ENCODE assay signal across 1 cellular context in genomic region chr12:59085680-59086079, GRCh38.
TF ChIP-seq lines count a peak whose summit lies in the region.

No MANE protein-coding gene starts in this region.

TF ChIP-seq in IMR-90, 13 proteins besides CTCF, POLR2A, EP300 and RAD21 (continued from another document):
- TF ChIP-seq RCOR1 (IDR thresholded peaks at IDR 0.05; ENCODE audit: insufficient replicate concordance, low read length): no peak
- TF ChIP-seq MAFK (IDR thresholded peaks at IDR 0.05; ENCODE audit: low read depth, low read length): no peak
- TF ChIP-seq ELK1 (IDR thresholded peaks at IDR 0.05; ENCODE audit: borderline replicate concordance, low read depth, low read length): no peak
- TF ChIP-seq BHLHE40 (IDR thresholded peaks at IDR 0.05; ENCODE audit: low read depth, low read length): no peak
- no peak for TF ChIP-seq RFX5 (IDR thresholded peaks at IDR 0.05; ENCODE audit: low read depth, low read length)
- no peak for TF ChIP-seq MXI1 (IDR thresholded peaks at IDR 0.05; ENCODE audit: borderline replicate concordance, low read depth, low read length)
- TF ChIP-seq, protein P1, sequence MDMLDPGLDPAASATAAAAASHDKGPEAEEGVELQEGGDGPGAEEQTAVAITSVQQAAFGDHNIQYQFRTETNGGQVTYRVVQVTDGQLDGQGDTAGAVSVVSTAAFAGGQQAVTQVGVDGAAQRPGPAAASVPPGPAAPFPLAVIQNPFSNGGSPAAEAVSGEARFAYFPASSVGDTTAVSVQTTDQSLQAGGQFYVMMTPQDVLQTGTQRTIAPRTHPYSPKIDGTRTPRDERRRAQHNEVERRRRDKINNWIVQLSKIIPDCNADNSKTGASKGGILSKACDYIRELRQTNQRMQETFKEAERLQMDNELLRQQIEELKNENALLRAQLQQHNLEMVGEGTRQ (IDR thresholded peaks at IDR 0.05; ENCODE audit: low read depth, low read length): no peak
- TF ChIP-seq CEBPB (IDR thresholded peaks at IDR 0.05; ENCODE audit: low read depth, low read length): no peak
- no peak for TF ChIP-seq CHD1 (IDR thresholded peaks at IDR 0.05; ENCODE audit: low read depth, low read length)
